ENCODE assay signal across 17 cellular contexts in genomic region chr6:111628117-111628866, GRCh38. TPM values are rescaled to one million over a fixed set of nuclear protein-coding genes. Genes with fewer than 3 reads are reported as not detected.
DNase-seq lines count a peak whose midpoint lies in the region; ATAC-seq and TF ChIP-seq lines count a peak whose summit lies in the region.
"Had no signal": no experiment of that assay in that cellular context is flagged by ENCODE, and none has a peak within 500 bp of the region (broad histone marks: within the 10 kb centered on the region; RNA-seq: fewer than 3 reads in every experiment).

No MANE protein-coding gene starts in this region.

- peak; percentile 17 to 52 for ATAC-seq in left cardiac atrium
- ATAC-seq in sciatic nerve = peak; percentile 83
- no peak for ATAC-seq in HG03457 (IDR thresholded peaks at IDR 0.05; ENCODE audit: unreplicated experiment)
- ATAC-seq: stimulated activated naive B cell treated with anti-CD40 and anti-IgM and Interleukin-4, amounts not matched to agents 10 μg/mL and 1 μg/mL and 100 μg/mL, for 72 hours had no signal

- peak overlapping the region; percentile 81 for H3K27ac Mint-ChIP-seq in chondrocyte (ENCODE audit: unreplicated experiment)
- H3K27ac Mint-ChIP-seq: activated naive CD4-positive, alpha-beta T cell treated with anti-CD3 and anti-CD28 coated beads, Interleukin-2, amount 50 U/mL, for 24 hours; stimulated activated naive B cell treated with anti-CD40 and anti-IgM and Interleukin-4, amounts not matched to agents 10 μg/mL and 1 μg/mL and 100 μg/mL, for 72 hours; T-helper 1 cell treated with Interleukin-12 subunit alpha and Interleukin-12 subunit beta and Interleukin-4 antibody, amounts not matched to agents 30 μg/mL and 1 μg/mL, for 36 hours had no signal

- no peaks in the 10 kb centered on the region for H3K27me3 ChIP-seq in dorsolateral prefrontal cortex

- TF ChIP-seq CTCF in AG10803 (conservative IDR thresholded peaks at IDR 0.05; ENCODE audit: low read length) (no peak), chondrocyte (IDR thresholded peaks at IDR 0.05) (no peak), dorsolateral prefrontal cortex (IDR thresholded peaks at IDR 0.05 in 54 of 56, conservative IDR thresholded peaks at IDR 0.05 in 2 of 56; ENCODE audit: low read depth in 1 of 56, partially characterized antibody in 56 of 56) (no peak)

- peaks cover 50% of the 10 kb centered on the region for H3K4me1 Mint-ChIP-seq in chondrocyte (ENCODE audit: low read depth)
- H3K4me1 Mint-ChIP-seq: activated naive CD4-positive, alpha-beta T cell treated with anti-CD3 and anti-CD28 coated beads, Interleukin-2, amount 50 U/mL, for 24 hours; stimulated activated naive B cell treated with anti-CD40 and anti-IgM and Interleukin-4, amounts not matched to agents 10 μg/mL and 1 μg/mL and 100 μg/mL, for 72 hours had no signal

- H3K4me3 ChIP-seq in AG10803 (ENCODE audit: low read length) = peak overlapping the region; percentile 1; the same call in 1 of the 2 replicates
- H3K4me3 ChIP-seq in dorsolateral prefrontal cortex = no peak overlapping the region
- H3K4me3 ChIP-seq: PC-9 had no signal

- peaks cover 2% of the 10 kb centered on the region for H3K36me3 Mint-ChIP-seq in chondrocyte (ENCODE audit: low read depth)
- H3K36me3 Mint-ChIP-seq: stimulated activated naive B cell treated with anti-CD40 and anti-IgM and Interleukin-4, amounts not matched to agents 10 μg/mL and 1 μg/mL and 100 μg/mL, for 72 hours had no signal

- H3K27ac ChIP-seq in dorsolateral prefrontal cortex = peak overlapping the region in 3 of 59 donors; percentile 21 to 51 (median 30)
- H3K27ac ChIP-seq: PC-9 had no signal

- peaks cover 4% of the 10 kb centered on the region for H3K9me3 Mint-ChIP-seq in chondrocyte (ENCODE audit: low read depth)
- H3K9me3 Mint-ChIP-seq: activated naive CD4-positive, alpha-beta T cell treated with anti-CD3 and anti-CD28 coated beads, Interleukin-2, amount 50 U/mL, for 24 hours had no signal

- intact Hi-C loops in left cardiac atrium (cut with DNase I) = no loop called here
- intact Hi-C loops in sciatic nerve (cut with DNase I) = no loop called here
- intact Hi-C loops in dorsolateral prefrontal cortex (cut with DNase I) = loop anchor here in 1 of 2 donors (5.0 kb wide), 1 partner anchor 141 kb away; no protein-coding TSS in a partner anchor

- H3K4me3 Mint-ChIP-seq in chondrocyte (ENCODE audit: unreplicated experiment) = no peak overlapping the region
- H3K4me3 Mint-ChIP-seq: activated naive CD4-positive, alpha-beta T cell treated with anti-CD3 and anti-CD28 coated beads, Interleukin-2, amount 50 U/mL, for 24 hours; stimulated activated naive B cell treated with anti-CD40 and anti-IgM and Interleukin-4, amounts not matched to agents 10 μg/mL and 1 μg/mL and 100 μg/mL, for 72 hours; T-helper 1 cell treated with Interleukin-12 subunit alpha and Interleukin-12 subunit beta and Interleukin-4 antibody, amounts not matched to agents 30 μg/mL and 1 μg/mL, for 36 hours had no signal

- DNase-seq in AG10803 (ENCODE audit: low read depth) (peak; percentile 81), chondrocyte (ENCODE audit: low spot score) (no peak), left cardiac atrium (no peak), sciatic nerve (ENCODE audit: low spot score) (no peak), retina (no peak), dorsolateral prefrontal cortex (no peak), anterior cingulate cortex (lab: John Stamatoyannopoulos, UW) (no peak)
- DNase-seq: ACHN; cortex of kidney; foreskin melanocyte; islet precursor cell; NCI-H510A treated with DMSO at 0.1 percent for 48 hours; PC-9; stimulated activated naive B cell treated with anti-CD40 and anti-IgM and Interleukin-4, amounts not matched to agents 10 μg/mL and 1 μg/mL and 100 μg/mL, for 72 hours had no signal

- no peaks in the 10 kb centered on the region for H3K27me3 Mint-ChIP-seq in chondrocyte (ENCODE audit: low read depth)
- H3K27me3 Mint-ChIP-seq: activated naive CD4-positive, alpha-beta T cell treated with anti-CD3 and anti-CD28 coated beads, Interleukin-2, amount 50 U/mL, for 24 hours had no signal

RNA-seq across cellular contexts. Expression of gene TRAF3IP2, which starts 22.6 kb away (rescaled TPM):
- total RNA-seq in chondrocyte = 29.3 to 51.5 TPM (median 29.9 TPM) in 3 replicates
- total RNA-seq in left cardiac atrium = 10 to 100 TPM; 11.2 to 13.2 TPM
- total RNA-seq in sciatic nerve = 11.6 TPM
- total RNA-seq in dorsolateral prefrontal cortex = 10 to 100 TPM in 109 of 120 experiments, 1 to 10 TPM in 11; 7.7 to 42.4 (median 16.0) TPM
